Comparison of ENCODE assay signal across 1 cellular context in the genomic region with DNA sequence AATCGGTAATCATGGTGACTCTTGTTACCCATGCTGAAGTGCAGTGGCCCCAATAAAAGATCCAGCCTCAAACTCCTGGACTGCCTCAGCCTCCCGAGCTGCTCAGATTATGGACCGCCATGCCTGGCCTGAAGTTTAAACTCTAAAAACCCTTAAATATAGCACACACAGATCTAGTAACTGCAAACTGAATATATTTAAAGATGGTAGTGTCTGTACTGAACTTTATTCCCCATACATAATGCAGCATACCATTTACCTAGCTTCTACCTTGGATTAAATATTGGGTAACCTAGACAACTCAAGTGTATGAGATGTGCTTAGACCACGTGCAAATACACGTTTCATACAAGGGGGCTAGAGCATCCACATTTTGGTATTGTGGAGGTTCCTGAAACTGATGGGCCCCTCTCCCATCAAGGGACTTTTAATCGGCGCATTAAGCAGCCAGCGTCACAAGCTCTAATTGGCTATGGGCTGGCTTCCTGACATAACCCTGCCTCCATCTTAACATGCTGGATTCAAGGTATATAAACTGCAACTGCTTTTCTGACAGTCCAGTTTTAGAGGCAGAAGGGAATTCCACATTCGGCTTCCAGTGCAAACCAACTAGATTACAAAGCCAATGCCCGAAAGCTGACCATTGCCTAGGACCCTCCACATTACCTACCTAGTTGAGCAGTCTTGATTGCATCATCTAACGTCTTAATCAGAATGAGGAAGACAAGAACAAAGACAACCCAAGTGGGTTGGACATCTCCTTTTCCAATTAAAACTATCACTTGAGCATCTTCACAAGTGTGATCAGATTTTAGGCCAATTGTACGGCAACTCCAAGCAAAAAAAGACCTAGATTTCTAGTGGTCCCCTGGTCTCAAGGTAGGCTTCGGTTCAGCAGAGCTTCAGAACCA.
TF ChIP-seq lines count a peak whose summit lies in the region.

No MANE protein-coding gene starts in this region.

TF ChIP-seq in endothelial cell of umbilical vein, 7 proteins besides CTCF, POLR2A, EP300 and RAD21:
- TF ChIP-seq POLR2AphosphoS5 (IDR thresholded peaks at IDR 0.05; ENCODE audit: insufficient read depth, low read depth, low read length) (peak; percentile 52), MYC (IDR thresholded peaks at IDR 0.05; ENCODE audit: low read depth, low read length) (no peak)
